9 cellular contexts compared by ENCODE assay signal in genomic region chr1:233304489-233305102, GRCh38. TPM values are rescaled to one million over a fixed set of nuclear protein-coding genes. Genes with fewer than 3 reads are reported as not detected.
DNase-seq lines count a peak whose midpoint lies in the region; ATAC-seq and FAIRE-seq lines count a peak whose summit lies in the region.
"Had no signal": no experiment of that assay in that cellular context is flagged by ENCODE, and none has a peak within 500 bp of the region (broad histone marks: within the 10 kb centered on the region; RNA-seq: fewer than 3 reads in every experiment).

No MANE protein-coding gene starts in this region.

- no peak overlapping the region for H3K4me3 ChIP-seq in naive thymus-derived CD4-positive, alpha-beta T cell (ENCODE audit: low read length)

- H3K4me1 Mint-ChIP-seq in naive thymus-derived CD4-positive, alpha-beta T cell: no peaks in the 10 kb centered on the region
- H3K4me1 Mint-ChIP-seq: central memory CD8-positive, alpha-beta T cell had no signal

- no peak for FAIRE-seq in urothelium cell line (lab: Jason Lieb, UNC)

- DNase-seq in Ammon's horn (ENCODE audit: low spot score): peak; percentile 28
- peak; percentile 70 for DNase-seq in NCI-H82 (lab: John Stamatoyannopoulos, UW)
- peak; percentile 30 for DNase-seq in central memory CD4-positive, alpha-beta T cell
- DNase-seq in naive thymus-derived CD4-positive, alpha-beta T cell: peak in 5 of 9 donors; percentile 17 to 41 (median 33)
- DNase-seq in urothelium cell line (ENCODE audit: low spot score): no peak

- peaks cover 9 to 46% (median 19%) of the 10 kb centered on the region in 5 donors for H3K27me3 Mint-ChIP-seq in naive thymus-derived CD4-positive, alpha-beta T cell

- POLR2A ChIA-PET in naive thymus-derived CD4-positive, alpha-beta T cell (lab: Charles Lee): no interaction called here

- no peaks in the 10 kb centered on the region for H3K27me3 ChIP-seq in naive thymus-derived CD4-positive, alpha-beta T cell (ENCODE audit: control insufficient read depth in 2 of 2, insufficient read depth in 2 of 2, low read length in 2 of 2)

- ATAC-seq in GM21390 (IDR thresholded peaks at IDR 0.05; ENCODE audit: unreplicated experiment): peak; percentile 53
- ATAC-seq in naive thymus-derived CD4-positive, alpha-beta T cell: peak; percentile 61
- no peak for ATAC-seq in HG02588 (IDR thresholded peaks at IDR 0.05; ENCODE audit: unreplicated experiment)
- ATAC-seq in GM18520 (IDR thresholded peaks at IDR 0.05; ENCODE audit: unreplicated experiment): no peak

- no peaks in the 10 kb centered on the region for H3K36me3 ChIP-seq in naive thymus-derived CD4-positive, alpha-beta T cell (ENCODE audit: control insufficient read depth in 2 of 3, insufficient read depth in 3 of 3, low read length in 3 of 3)

- H3K9me3 Mint-ChIP-seq in naive thymus-derived CD4-positive, alpha-beta T cell: no peaks in the 10 kb centered on the region
- H3K9me3 Mint-ChIP-seq: central memory CD8-positive, alpha-beta T cell had no signal

- CTCF ChIA-PET in naive thymus-derived CD4-positive, alpha-beta T cell (lab: Charles Lee): interaction anchor here (0.7 to 1.4 kb wide), 7 partner anchors 8 to 487 kb away, joined by 3 to 7 read pairs (median 4); no protein-coding TSS in a partner anchor

- H3K27ac ChIP-seq in naive thymus-derived CD4-positive, alpha-beta T cell (ENCODE audit: low read depth, low read length): no peak overlapping the region

- no peaks in the 10 kb centered on the region for H3K36me3 Mint-ChIP-seq in naive thymus-derived CD4-positive, alpha-beta T cell

- intact Hi-C loops in naive thymus-derived CD4-positive, alpha-beta T cell (cut with micrococcal nuclease): loop anchor here (1.0 to 2.0 kb wide), 6 partner anchors 60 to 1006 kb away; no protein-coding TSS in a partner anchor

- no peaks in the 10 kb centered on the region for H3K9me3 ChIP-seq in naive thymus-derived CD4-positive, alpha-beta T cell (ENCODE audit: control insufficient read depth in 2 of 3, low read length in 3 of 3)

- H3K27ac Mint-ChIP-seq in naive thymus-derived CD4-positive, alpha-beta T cell: no peak overlapping the region

- H3K4me3 Mint-ChIP-seq in naive thymus-derived CD4-positive, alpha-beta T cell: no peak overlapping the region
- H3K4me3 Mint-ChIP-seq: central memory CD8-positive, alpha-beta T cell had no signal

- H3K4me1 ChIP-seq in naive thymus-derived CD4-positive, alpha-beta T cell (ENCODE audit: control insufficient read depth in 2 of 2, insufficient read depth in 2 of 2, low read length in 2 of 2): no peaks in the 10 kb centered on the region

RNA-seq across cellular contexts. Expression of gene PCNX2, which starts 9.1 kb away (rescaled TPM):
- 10 to 100 TPM; 43.0 to 61.8 (median 46.8) TPM for total RNA-seq in naive thymus-derived CD4-positive, alpha-beta T cell
- 1 to 10 TPM; 4.1 to 5.3 TPM for polyA plus RNA-seq in naive thymus-derived CD4-positive, alpha-beta T cell

RNA-seq across cellular contexts. Expression of gene MAP3K21, which starts 22.9 kb away (rescaled TPM):
- total RNA-seq in naive thymus-derived CD4-positive, alpha-beta T cell: 1 to 10 TPM in 1 of 5 experiments, under 1 TPM in 4; 0.65 to 1.0 (median 0.91) TPM
- under 1 TPM; 0.12 to 0.47 TPM for polyA plus RNA-seq in naive thymus-derived CD4-positive, alpha-beta T cell

Comparison
In these comparisons a context has a peak if more than half of its experiments do, and no peak if none do; other contexts are left out.
1. ATAC-seq: peak in GM21390 (single experiment) and naive thymus-derived CD4-positive, alpha-beta T cell (single experiment); none in HG02588 (single experiment) and GM18520 (single experiment).